Comparison of ENCODE assay signal across 19 cellular contexts in genomic region chr1:6172549-6172948, GRCh38. TPM values are rescaled to one million over a fixed set of nuclear protein-coding genes. Genes with fewer than 3 reads are reported as not detected.
A peak's percentile ranks its signal among the peaks of the same experiment; 100 is the strongest.
DNase-seq lines count a peak whose midpoint lies in the region; ATAC-seq, FAIRE-seq and TF ChIP-seq lines count a peak whose summit lies in the region.
"Had no signal": no experiment of that assay in that cellular context is flagged by ENCODE, and none has a peak within 500 bp of the region (broad histone marks: within the 10 kb centered on the region; RNA-seq: fewer than 3 reads in every experiment).

No MANE protein-coding gene starts in this region.

- FAIRE-seq in GM12892 (lab: Jason Lieb, UNC) (no peak), kidney (lab: Jason Lieb, UNC) (no peak)
- FAIRE-seq: G401.6 had no signal

- BruUV-seq in Panc1 (replicated peaks; lab: Mats Ljungman, UMichigan) = no TSS peak

- H3K36me3 ChIP-seq in BLaER1 (no peaks in the 10 kb centered on the region), Panc1 (ENCODE audit: control insufficient read depth, insufficient read depth, low read length) (no peaks in the 10 kb centered on the region), kidney (ENCODE audit: control insufficient read depth in 1 of 2, insufficient read depth in 2 of 2, low read length in 2 of 2) (no peaks in the 10 kb centered on the region), Karpas-422 (ENCODE audit: insufficient read depth, low read length) (no peaks in the 10 kb centered on the region)
- H3K36me3 ChIP-seq: Peyer's patch had no signal

- in situ Hi-C loops in Panc1 (cut with HindIII; ENCODE audit: low pct_unique_long_range_greater_than_20kb, low sequenced_read_pairs) = no loop called here

- TF ChIP-seq CTCF in Panc1 (IDR thresholded peaks at IDR 0.05) = no peak
- TF ChIP-seq CTCF in kidney (IDR thresholded peaks at IDR 0.05; ENCODE audit: borderline replicate concordance, extremely low read depth, insufficient read depth) = no peak

- peaks cover 18% of the 10 kb centered on the region for H3K27me3 ChIP-seq in BLaER1
- no peaks in the 10 kb centered on the region for H3K27me3 ChIP-seq in Panc1 (ENCODE audit: control insufficient read depth, insufficient read depth, low read length)
- H3K27me3 ChIP-seq in Karpas-422 (ENCODE audit: low read length) = no peaks in the 10 kb centered on the region

- H3K4me2 ChIP-seq in BLaER1 (peak overlapping the region; percentile 92; the same call in 1 of the 2 replicates), Karpas-422 (ENCODE audit: low read depth, low read length, poor library complexity, severe bottlenecking) (no peak overlapping the region)

- H3K27ac ChIP-seq in BLaER1 (no peak overlapping the region), Panc1 (ENCODE audit: low read length) (peak overlapping the region; percentile 76), kidney (ENCODE audit: low read depth in 2 of 2, low read length in 2 of 2) (no peak overlapping the region), substantia nigra (ENCODE audit: low read depth, low read length, poor library complexity, severe bottlenecking) (no peak overlapping the region), Karpas-422 (ENCODE audit: low read length) (no peak overlapping the region)
- H3K27ac ChIP-seq: Peyer's patch had no signal

- H3K9ac ChIP-seq in BLaER1 (no peak overlapping the region), kidney (ENCODE audit: low read length in 2 of 2) (no peak overlapping the region), Karpas-422 (ENCODE audit: low read length) (no peak overlapping the region)

- H3K9me2 ChIP-seq in Karpas-422 (replicated peaks; ENCODE audit: insufficient read depth, low read length) = no peaks in the 10 kb centered on the region; the same call in 1 of the 2 replicates

- CTCF ChIA-PET in Panc1 (lab: Charles Lee) = no interaction called here

- peaks cover 15% of the 10 kb centered on the region for H4K20me1 ChIP-seq in BLaER1
- H4K20me1 ChIP-seq in Karpas-422 (ENCODE audit: insufficient read depth, low read depth, low read length) = peaks cover 6% of the 10 kb centered on the region; the same call in 1 of the 2 replicates

- H3K4me3 ChIP-seq in BLaER1 (no peak overlapping the region), Panc1 (ENCODE audit: low read depth in 2 of 2, low read length in 2 of 2) (no peak overlapping the region), kidney (ENCODE audit: low read length in 2 of 2) (no peak overlapping the region), Karpas-422 (ENCODE audit: low read length) (no peak overlapping the region)
- H3K4me3 ChIP-seq: Peyer's patch had no signal

- ATAC-seq in Panc1 = peak; percentile 74

- DNase-seq in GM12892 (ENCODE audit: insufficient read length) (peak; percentile 11), Panc1 (ENCODE audit: low read depth, low spot score) (no peak), kidney (peak; percentile 54), substantia nigra (lab: John Stamatoyannopoulos, UW) (no peak), Karpas-422 (no peak), NCI-H2227 treated with DMSO at 0.1 percent for 48 hours (lab: John Stamatoyannopoulos, UW) (no peak)
- DNase-seq: Caco-2; CD4-positive, alpha-beta memory T cell; GOT3; HCEC 1CT; NCI-H1417; NCI-H1694 treated with DMSO at 0.1 percent for 48 hours; NCI-H2081; NCI-H226; NCI-H510A; Peyer's patch had no signal

- no peak for TF ChIP-seq POLR2A in GM12892 (IDR thresholded peaks at IDR 0.05; ENCODE audit: low read depth, low read length)

- peaks cover 42% of the 10 kb centered on the region for H3K4me1 ChIP-seq in BLaER1
- H3K4me1 ChIP-seq in Panc1 (ENCODE audit: control insufficient read depth, insufficient read depth, low read length) = peaks cover 39% of the 10 kb centered on the region
- no peaks in the 10 kb centered on the region for H3K4me1 ChIP-seq in kidney (ENCODE audit: control insufficient read depth in 1 of 2, insufficient read depth in 1 of 2, low read depth in 1 of 2, low read length in 2 of 2)
- H3K4me1 ChIP-seq in Karpas-422 (ENCODE audit: low read length) = no peaks in the 10 kb centered on the region
- H3K4me1 ChIP-seq: Caco-2, Peyer's patch had no signal

- H2AFZ ChIP-seq in Karpas-422 (ENCODE audit: low read length) = no peak overlapping the region

- H3K79me2 ChIP-seq in Karpas-422 (ENCODE audit: low read length) = no peaks in the 10 kb centered on the region

- POLR2A ChIA-PET in Panc1 (lab: Charles Lee) = interaction anchor here (0.6 kb wide), 1 partner anchor 58 kb away, joined by 3 read pairs; no protein-coding TSS in a partner anchor

- intact Hi-C loops in Panc1 (cut with micrococcal nuclease; ENCODE audit: unreplicated experiment) (no loop called here), kidney (cut with DNase I) (no loop called here)

- H3K9me3 ChIP-seq in BLaER1 (no peaks in the 10 kb centered on the region), Panc1 (ENCODE audit: control insufficient read depth, insufficient read depth, low read depth, low read length) (no peaks in the 10 kb centered on the region), kidney (ENCODE audit: control insufficient read depth in 1 of 2, low read length in 2 of 2) (no peaks in the 10 kb centered on the region), Karpas-422 (ENCODE audit: low read length) (no peaks in the 10 kb centered on the region)
- H3K9me3 ChIP-seq: Caco-2, Peyer's patch had no signal

RNA-seq across cellular contexts. Expression of gene CHD5, which starts 7.6 kb away (rescaled TPM):
- 0.13 TPM for polyA plus RNA-seq in GM12892 (2012; ENCODE audit: missing spikeins)
- total RNA-seq in Panc1 (2021; ENCODE audit: unreplicated experiment) (62.9 TPM), kidney (0.85 TPM)
- 72.6 TPM for polyA plus RNA-seq in Panc1 (2012; ENCODE audit: insufficient read length)
- polyA plus RNA-seq in kidney (ENCODE audit: insufficient read depth, low read depth, low replicate concordance) = 0.54 TPM
- total RNA-seq in Karpas-422 (2014; rRNA removed; shearing (Covaris generic); ENCODE audit: low replicate concordance) = not detected in 2 replicates
- polyA plus RNA-seq: CD4-positive, alpha-beta memory T cell; IgD-negative memory B cell had no signal

RNA-seq across cellular contexts. Expression of gene RPL22, which starts 26.8 kb away (rescaled TPM):
- 1,361 TPM for polyA plus RNA-seq in GM12892 (2012; ENCODE audit: missing spikeins)
- total RNA-seq in Panc1 (2021; ENCODE audit: unreplicated experiment) (309 TPM), kidney (377 TPM)
- polyA plus RNA-seq in Panc1 (2012; ENCODE audit: insufficient read length) = 319 TPM
- polyA plus RNA-seq in kidney (ENCODE audit: insufficient read depth, low read depth, low replicate concordance) = 605 TPM
- 183 and 271 TPM in 2 replicates for total RNA-seq in Karpas-422 (2014; rRNA removed; shearing (Covaris generic); ENCODE audit: low replicate concordance)

RNA-seq across cellular contexts. Expression of gene RNF207, which starts 33.4 kb away (rescaled TPM):
- 13.3 TPM for polyA plus RNA-seq in GM12892 (2012; ENCODE audit: missing spikeins)
- total RNA-seq in Panc1 (2021; ENCODE audit: unreplicated experiment) (115 TPM), kidney (43.6 TPM)
- polyA plus RNA-seq in Panc1 (2012; ENCODE audit: insufficient read length) = 84.5 TPM
- 7.7 TPM for polyA plus RNA-seq in kidney (ENCODE audit: insufficient read depth, low read depth, low replicate concordance)
- not detected in 2 replicates for total RNA-seq in Karpas-422 (2014; rRNA removed; shearing (Covaris generic); ENCODE audit: low replicate concordance)

Comparison
In these comparisons a context has a peak if more than half of its experiments do, and no peak if none do; other contexts are left out.
1. DNase-seq: peak in GM12892 (single experiment) and kidney (single experiment); none in Panc1 (single experiment), substantia nigra (0 of 49), Karpas-422 (single experiment) and NCI-H2227 treated with DMSO at 0.1 percent for 48 hours (single experiment).
2. RNA of gene CHD5, which starts 7.6 kb away (total RNA-seq): 62.9 TPM in Panc1 (single experiment); 0.85 TPM in kidney (single experiment) and not detected in Karpas-422; every median in the first group is over 10 times any median in the second.
3. RNA of gene RNF207, which starts 33.4 kb away (total RNA-seq): 115 TPM in Panc1 (single experiment) and 43.6 TPM in kidney (single experiment); not detected in Karpas-422; every median in the first group is over 10 times any median in the second.